ENCODE assay signal across 8 cellular contexts in the genomic region with DNA sequence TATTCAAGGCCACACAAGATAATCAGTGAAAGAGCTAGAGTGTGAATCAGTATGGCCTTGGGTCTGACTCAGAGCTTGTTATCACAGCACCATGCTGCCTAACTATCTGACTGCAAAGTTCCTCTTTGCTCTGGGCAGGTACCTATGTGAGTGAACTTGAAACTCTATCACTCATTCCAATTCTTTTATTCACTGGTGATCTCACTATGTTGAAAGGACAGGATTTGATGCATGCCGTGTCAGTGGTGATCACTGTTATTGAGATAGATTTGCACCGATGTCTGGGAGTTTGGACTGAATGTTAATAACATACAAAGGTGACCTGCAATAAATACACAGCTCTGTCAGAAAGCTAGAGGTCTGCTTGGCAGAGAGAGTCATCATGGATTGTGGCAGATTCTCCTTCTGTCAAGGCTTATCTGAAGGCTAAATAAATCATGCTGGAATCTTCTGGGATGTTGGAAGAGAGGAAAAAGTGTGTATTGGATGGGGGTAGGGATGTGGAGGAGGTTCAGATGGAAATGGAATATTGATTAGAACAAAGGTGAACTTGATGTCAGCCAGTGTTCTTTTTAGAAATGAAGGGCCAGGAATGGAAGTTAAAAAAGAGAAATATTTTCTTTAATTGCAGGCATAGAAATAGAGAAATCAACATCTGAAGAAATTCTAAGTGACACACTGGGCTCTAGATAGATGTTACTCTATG.
A peak's percentile ranks its signal among the peaks of the same experiment; 100 is the strongest.
DNase-seq lines count a peak whose midpoint lies in the region; ATAC-seq, FAIRE-seq and TF ChIP-seq lines count a peak whose summit lies in the region.

No MANE protein-coding gene starts in this region.

- DNase-seq in iris pigment epithelial cell (ENCODE audit: low read depth) (peak; percentile 64), WERI-Rb-1 (no peak), HTR-8/SVneo (ENCODE audit: insufficient read length, low spot score) (no peak), NCI-H69 (lab: John Stamatoyannopoulos, UW) (no peak), GDM1 (lab: John Stamatoyannopoulos, UW) (no peak)

- H3K9me3 ChIP-seq in WERI-Rb-1 (ENCODE audit: severe bottlenecking), result no peaks in the 10 kb centered on the region

- no peak overlapping the region for H3K4me3 ChIP-seq in WERI-Rb-1 (ENCODE audit: low read depth, low read length)

- no peak for TF ChIP-seq CTCF in WERI-Rb-1 (IDR thresholded peaks at IDR 0.05; ENCODE audit: low read depth, low read length)

- no peak for FAIRE-seq in HTR-8/SVneo (lab: Jason Lieb, UNC)

- ATAC-seq in GM18519 (IDR thresholded peaks at IDR 0.05; ENCODE audit: low FRiP score, unreplicated experiment), result peak; percentile 53
- peak; percentile 53 for ATAC-seq in GM21529 (IDR thresholded peaks at IDR 0.05; ENCODE audit: unreplicated experiment)
- peak; percentile 63 for ATAC-seq in HG03520 (IDR thresholded peaks at IDR 0.05; ENCODE audit: unreplicated experiment)

- no peaks in the 10 kb centered on the region for H3K27me3 ChIP-seq in WERI-Rb-1 (ENCODE audit: insufficient read depth, low read depth, severe bottlenecking)

- H3K27ac ChIP-seq in WERI-Rb-1, result no peak overlapping the region

- no peaks in the 10 kb centered on the region for H3K36me3 ChIP-seq in WERI-Rb-1
